In genomic region chr19:3350014-3350663, GRCh38 we compare ENCODE assay signal across 15 cellular contexts. TPM values are rescaled to one million over a fixed set of nuclear protein-coding genes. Genes with fewer than 3 reads are reported as not detected.
DNase-seq lines count a peak whose midpoint lies in the region; ATAC-seq and TF ChIP-seq lines count a peak whose summit lies in the region.
"Had no signal": no experiment of that assay in that cellular context is flagged by ENCODE, and none has a peak within 500 bp of the region (broad histone marks: within the 10 kb centered on the region; RNA-seq: fewer than 3 reads in every experiment).

No MANE protein-coding gene starts in this region.

- no peak for ATAC-seq in GM18909 (IDR thresholded peaks at IDR 0.05; ENCODE audit: poor library complexity, unreplicated experiment)
- ATAC-seq: HCT116 had no signal

- H3K9me3 ChIP-seq in tibial nerve = peaks cover 0 to 8% (median 0%) of the 10 kb centered on the region in 4 donors
- H3K9me3 ChIP-seq: thoracic aorta had no signal

- 62 to 64% methylated on average over 9 of the region's 9 CpGs for WGBS in tibial nerve, 2 donors

- DNase-seq in DMS153 treated with DMSO at 0.1 percent for 48 hours (lab: John Stamatoyannopoulos, UW; ENCODE audit: unreplicated experiment) (peak; percentile 26), NCI-H345 treated with DMSO at 0.1 percent for 48 hours (lab: John Stamatoyannopoulos, UW; ENCODE audit: unreplicated experiment) (peak; percentile 83), epithelial cell of esophagus (ENCODE audit: low read depth) (peak; percentile 70), myocyte (ENCODE audit: low read depth) (peak; percentile 29), amniotic stem cell (lab: John Stamatoyannopoulos, UW) (no peak), tibial nerve (ENCODE audit: low spot score in 2 of 2) (no peak)
- no peak for DNase-seq in activated naive CD4-positive, alpha-beta T cell treated with Interleukin-2 at 50 U/mL for 16 hours
- DNase-seq: activated CD4-positive, alpha-beta T cell treated with anti-CD3 and anti-CD28 coated beads for 4 hours; activated T-cell treated with anti-CD3 and anti-CD28 coated beads for 4 hours; midbrain; NCI-H226; T-helper 2 cell had no signal

- H3K27me3 ChIP-seq in tibial nerve = no peaks in the 10 kb centered on the region

- no peak for TF ChIP-seq EP300 in tibial nerve (IDR thresholded peaks at IDR 0.05)

- H3K4me3 ChIP-seq in epithelial cell of esophagus (ENCODE audit: low read length) (no peak overlapping the region), tibial nerve (no peak overlapping the region)
- H3K4me3 ChIP-seq: thoracic aorta had no signal

- H3K4me1 ChIP-seq in tibial nerve = peaks cover 0 to 18% (median 10%) of the 10 kb centered on the region in 4 donors

- H3K27ac ChIP-seq in tibial nerve = peak overlapping the region in 1 of 4 donors; percentile 5

- no peak for TF ChIP-seq CTCF in epithelial cell of esophagus (IDR thresholded peaks at IDR 0.05; ENCODE audit: insufficient read depth, low read depth, low read length, missing control alignments)
- TF ChIP-seq CTCF in tibial nerve (IDR thresholded peaks at IDR 0.05) = no peak

- no peak for TF ChIP-seq POLR2A in tibial nerve (IDR thresholded peaks at IDR 0.05)

- H3K36me3 ChIP-seq in tibial nerve = peaks cover 0 to 3% (median 0%) of the 10 kb centered on the region in 3 donors
- H3K36me3 ChIP-seq: thoracic aorta had no signal

RNA-seq across cellular contexts. Expression of gene NFIC, which starts 16.2 kb away (rescaled TPM):
- total RNA-seq in myocyte (71.4 and 82.9 TPM in 2 replicates), tibial nerve (100 to 1,000 TPM; 138 to 200 (median 160) TPM)
- polyA plus RNA-seq in myocyte (2012) = 61.9 TPM

Comparison
In these comparisons a context has a peak if more than half of its experiments do, and no peak if none do; other contexts are left out.
1. DNase-seq: peak in DMS153 treated with DMSO at 0.1 percent for 48 hours (single experiment), NCI-H345 treated with DMSO at 0.1 percent for 48 hours (single experiment), epithelial cell of esophagus (single experiment) and myocyte (single experiment); none in amniotic stem cell (single experiment), activated naive CD4-positive, alpha-beta T cell treated with Interleukin-2 at 50 U/mL for 16 hours (single experiment) and tibial nerve (0 of 2).